ENCODE assay signal across 1 cellular context in the genomic region with DNA sequence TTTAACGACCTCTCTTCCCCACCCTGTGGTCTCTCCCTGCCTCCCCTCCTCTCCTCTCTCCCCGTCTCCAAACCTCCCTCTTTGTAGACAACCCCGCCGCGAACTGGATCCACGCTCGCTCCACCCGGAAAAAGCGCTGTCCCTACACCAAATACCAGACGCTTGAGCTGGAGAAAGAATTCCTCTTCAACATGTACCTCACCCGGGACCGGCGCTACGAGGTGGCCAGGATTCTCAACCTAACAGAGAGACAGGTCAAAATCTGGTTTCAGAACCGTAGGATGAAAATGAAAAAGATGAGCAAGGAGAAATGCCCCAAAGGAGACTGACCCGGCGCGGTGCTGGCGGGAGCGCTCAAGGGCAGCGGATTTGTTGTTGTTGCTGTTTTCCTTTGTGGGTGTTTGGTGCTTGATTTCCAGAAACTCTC.
TF ChIP-seq lines count a peak whose summit lies in the region.

No MANE protein-coding gene starts in this region.

TF ChIP-seq in HepG2, 621 proteins besides CTCF, POLR2A, EP300 and RAD21:
- TF ChIP-seq RBM39 (IDR thresholded peaks at IDR 0.05; ENCODE audit: low read depth, low read length, poor library complexity, severe bottlenecking) (no peak), HOXA5 (CRISPR knock-in tag; IDR thresholded peaks at IDR 0.05) (no peak), EZH2 (conservative IDR thresholded peaks at IDR 0.05; ENCODE audit: low read depth, low read length) (peak; percentile 67; the same call in 1 of the 2 replicates), PAF1 (CRISPR knock-in tag; IDR thresholded peaks at IDR 0.05) (no peak)
- TF ChIP-seq, protein P1, sequence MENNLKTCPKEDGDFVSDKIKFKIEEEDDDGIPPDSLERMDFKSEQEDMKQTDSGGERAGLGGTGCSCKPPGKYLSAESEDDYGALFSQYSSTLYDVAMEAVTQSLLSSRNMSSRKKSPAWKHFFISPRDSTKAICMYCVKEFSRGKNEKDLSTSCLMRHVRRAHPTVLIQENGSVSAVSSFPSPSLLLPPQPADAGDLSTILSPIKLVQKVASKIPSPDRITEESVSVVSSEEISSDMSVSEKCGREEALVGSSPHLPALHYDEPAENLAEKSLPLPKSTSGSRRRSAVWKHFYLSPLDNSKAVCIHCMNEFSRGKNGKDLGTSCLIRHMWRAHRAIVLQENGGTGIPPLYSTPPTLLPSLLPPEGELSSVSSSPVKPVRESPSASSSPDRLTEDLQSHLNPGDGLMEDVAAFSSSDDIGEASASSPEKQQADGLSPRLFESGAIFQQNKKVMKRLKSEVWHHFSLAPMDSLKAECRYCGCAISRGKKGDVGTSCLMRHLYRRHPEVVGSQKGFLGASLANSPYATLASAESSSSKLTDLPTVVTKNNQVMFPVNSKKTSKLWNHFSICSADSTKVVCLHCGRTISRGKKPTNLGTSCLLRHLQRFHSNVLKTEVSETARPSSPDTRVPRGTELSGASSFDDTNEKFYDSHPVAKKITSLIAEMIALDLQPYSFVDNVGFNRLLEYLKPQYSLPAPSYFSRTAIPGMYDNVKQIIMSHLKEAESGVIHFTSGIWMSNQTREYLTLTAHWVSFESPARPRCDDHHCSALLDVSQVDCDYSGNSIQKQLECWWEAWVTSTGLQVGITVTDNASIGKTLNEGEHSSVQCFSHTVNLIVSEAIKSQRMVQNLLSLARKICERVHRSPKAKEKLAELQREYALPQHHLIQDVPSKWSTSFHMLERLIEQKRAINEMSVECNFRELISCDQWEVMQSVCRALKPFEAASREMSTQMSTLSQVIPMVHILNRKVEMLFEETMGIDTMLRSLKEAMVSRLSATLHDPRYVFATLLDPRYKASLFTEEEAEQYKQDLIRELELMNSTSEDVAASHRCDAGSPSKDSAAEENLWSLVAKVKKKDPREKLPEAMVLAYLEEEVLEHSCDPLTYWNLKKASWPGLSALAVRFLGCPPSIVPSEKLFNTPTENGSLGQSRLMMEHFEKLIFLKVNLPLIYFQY (CRISPR knock-in tag; IDR thresholded peaks at IDR 0.05; ENCODE audit: borderline replicate concordance), result no peak
- TF ChIP-seq, protein P2, sequence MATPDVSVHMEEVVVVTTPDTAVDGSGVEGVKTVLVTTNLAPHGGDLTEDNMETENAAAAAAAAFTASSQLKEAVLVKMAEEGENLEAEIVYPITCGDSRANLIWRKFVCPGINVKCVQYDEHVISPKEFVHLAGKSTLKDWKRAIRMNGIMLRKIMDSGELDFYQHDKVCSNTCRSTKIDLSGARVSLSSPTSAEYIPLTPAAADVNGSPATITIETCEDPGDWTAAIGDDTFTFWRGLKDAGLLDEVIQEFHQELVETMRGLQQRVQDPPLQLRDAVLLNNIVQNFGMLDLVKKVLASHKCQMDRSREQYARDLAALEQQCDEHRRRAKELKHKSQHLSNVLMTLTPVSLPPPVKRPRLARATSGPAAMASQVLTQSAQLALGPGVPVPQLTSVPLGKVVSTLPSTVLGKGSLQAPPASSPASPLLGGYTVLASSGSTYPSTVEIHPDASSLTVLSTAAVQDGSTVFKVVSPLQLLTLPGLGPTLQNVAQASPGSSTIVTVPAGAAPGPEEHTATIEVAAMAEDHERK (CRISPR knock-in tag; IDR thresholded peaks at IDR 0.05; ENCODE audit: low read depth), result no peak
TF ChIP-seq in HepG2: peak in this region for 1.
